22 cellular contexts compared by ENCODE assay signal in the genomic region with DNA sequence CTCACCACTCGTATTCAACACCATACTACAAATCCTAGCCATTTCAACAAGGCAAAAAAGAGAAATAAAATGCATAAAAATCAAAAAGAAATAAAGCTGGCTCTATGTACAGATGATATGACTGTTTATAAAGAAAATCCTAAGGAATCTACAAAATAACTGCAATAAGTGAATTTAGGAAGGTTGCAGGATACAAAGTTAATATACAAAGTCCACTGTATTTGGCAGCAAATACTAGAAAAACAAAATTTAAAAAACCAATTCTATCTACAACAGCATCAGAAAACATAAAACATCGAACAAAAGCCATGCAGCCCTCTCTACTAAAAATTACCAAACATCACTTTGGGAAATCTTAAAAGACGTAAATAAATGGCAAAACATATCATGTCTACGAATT. TPM values are rescaled to one million over a fixed set of nuclear protein-coding genes. Genes with fewer than 3 reads are reported as not detected.
DNase-seq lines count a peak whose midpoint lies in the region; ATAC-seq and TF ChIP-seq lines count a peak whose summit lies in the region.
"Had no signal": no experiment of that assay in that cellular context is flagged by ENCODE, and none has a peak within 500 bp of the region (broad histone marks: within the 10 kb centered on the region; RNA-seq: fewer than 3 reads in every experiment).

No MANE protein-coding gene starts in this region.

- H3K9me3 ChIP-seq in CD4-positive, CD25-positive, alpha-beta regulatory T cell (ENCODE audit: control insufficient read depth in 2 of 2, low read length in 2 of 2) = no peaks in the 10 kb centered on the region
- H3K9me3 ChIP-seq in OCI-LY1 (ENCODE audit: low read length) = peaks cover 3% of the 10 kb centered on the region; the same call in 1 of the 2 replicates
- H3K9me3 ChIP-seq: A549, SJSA1 had no signal

- H3K4me1 ChIP-seq in CD4-positive, CD25-positive, alpha-beta regulatory T cell (ENCODE audit: control insufficient read depth, insufficient read depth, low read length, poor library complexity, severe bottlenecking) = peaks cover 82% of the 10 kb centered on the region
- peaks cover 31% of the 10 kb centered on the region for H3K4me1 ChIP-seq in OCI-LY1 (ENCODE audit: insufficient read depth, low read length, severe bottlenecking)

- no peaks in the 10 kb centered on the region for H3K9me2 ChIP-seq in OCI-LY1 (ENCODE audit: low read depth, low read length)

- no peaks in the 10 kb centered on the region for H3K27me3 Mint-ChIP-seq in CD4-positive, CD25-positive, alpha-beta regulatory T cell
- H3K27me3 Mint-ChIP-seq in natural killer cell treated with Interleukin-12 subunit alpha and Interleukin-12 subunit beta and Interleukin-15 and Interleukin-18, amount 100 ng/mL, for 72 hours = no peaks in the 10 kb centered on the region
- H3K27me3 Mint-ChIP-seq in activated CD4-positive, alpha-beta memory T cell treated with anti-CD3 and anti-CD28 coated beads for 36 hours = no peaks in the 10 kb centered on the region
- H3K27me3 Mint-ChIP-seq: B cell had no signal

- no peak for DNase-seq in CD4-positive, CD25-positive, alpha-beta regulatory T cell
- DNase-seq in left lobe of liver (ENCODE audit: low spot score) (no peak), iPS-NIHi7 (ENCODE audit: extremely low spot score) (no peak), GM13977 (ENCODE audit: low spot score) (no peak)
- DNase-seq in natural killer cell treated with Interleukin-12 subunit alpha and Interleukin-12 subunit beta and Interleukin-15 and Interleukin-18, amount 100 ng/mL, for 72 hours (ENCODE audit: low spot score) = no peak
- no peak for DNase-seq in activated CD4-positive, alpha-beta memory T cell treated with anti-CD3 and anti-CD28 coated beads for 36 hours
- DNase-seq: DMS79, H9, Karpas-422, NCI-H1694, NCI-H2081, NCI-H2171, NCI-H345, NCI-H526, OCI-M1 had no signal

- H3K4me1 Mint-ChIP-seq in CD4-positive, CD25-positive, alpha-beta regulatory T cell = peaks cover 80 to 94% (median 92%) of the 10 kb centered on the region in 4 donors
- H3K4me1 Mint-ChIP-seq in natural killer cell treated with Interleukin-12 subunit alpha and Interleukin-12 subunit beta and Interleukin-15 and Interleukin-18, amount 100 ng/mL, for 72 hours (ENCODE audit: low read depth in 2 of 2) = peaks cover 63 to 82% of the 10 kb centered on the region in 2 donors
- H3K4me1 Mint-ChIP-seq in activated CD4-positive, alpha-beta memory T cell treated with anti-CD3 and anti-CD28 coated beads for 36 hours (ENCODE audit: low read depth) = peaks cover 88% of the 10 kb centered on the region

- in situ Hi-C loops in GM13977 (cut with MboI; ENCODE audit: low pct_unique_long_range_greater_than_20kb, low sequenced_read_pairs, unreplicated experiment) = no loop called here

- ATAC-seq in CD4-positive, CD25-positive, alpha-beta regulatory T cell (ENCODE audit: low read depth in 2 of 2) = no peak
- peak; percentile 62 for ATAC-seq in left lobe of liver
- no peak for ATAC-seq in natural killer cell treated with Interleukin-12 subunit alpha and Interleukin-12 subunit beta and Interleukin-15 and Interleukin-18, amount 100 ng/mL, for 72 hours
- ATAC-seq: A549, GM12878 had no signal

- peak overlapping the region; percentile 62 for H3K4me3 ChIP-seq in CD4-positive, CD25-positive, alpha-beta regulatory T cell (ENCODE audit: low read depth, low read length)
- no peak overlapping the region for H3K4me3 ChIP-seq in OCI-LY1 (ENCODE audit: low read depth, low read length, poor library complexity, severe bottlenecking)
- H3K4me3 ChIP-seq: A549, SJSA1 had no signal

- CTCF ChIA-PET in activated CD4-positive, alpha-beta memory T cell treated with anti-CD3 and anti-CD28 coated beads for 36 hours (lab: Charles Lee) = interaction anchor here (1.3 kb wide), 1 partner anchor 39 kb away, joined by 4 read pairs; no protein-coding TSS in a partner anchor

- H3K27me3 ChIP-seq in CD4-positive, CD25-positive, alpha-beta regulatory T cell (ENCODE audit: control insufficient read depth, insufficient read depth, low read length) = no peaks in the 10 kb centered on the region
- no peaks in the 10 kb centered on the region for H3K27me3 ChIP-seq in OCI-LY1 (ENCODE audit: insufficient read depth, low read length)
- H3K27me3 ChIP-seq: SJSA1 had no signal

- peak overlapping the region; percentile 45 to 68 (median 53) for H3K27ac Mint-ChIP-seq in CD4-positive, CD25-positive, alpha-beta regulatory T cell
- H3K27ac Mint-ChIP-seq in natural killer cell treated with Interleukin-12 subunit alpha and Interleukin-12 subunit beta and Interleukin-15 and Interleukin-18, amount 100 ng/mL, for 72 hours = peak overlapping the region; percentile 1 to 40
- no peak overlapping the region for H3K27ac Mint-ChIP-seq in activated CD4-positive, alpha-beta memory T cell treated with anti-CD3 and anti-CD28 coated beads for 36 hours
- H3K27ac Mint-ChIP-seq: B cell had no signal

- H3K9me3 Mint-ChIP-seq in CD4-positive, CD25-positive, alpha-beta regulatory T cell = peaks cover 0 to 4% (median 0%) of the 10 kb centered on the region in 7 donors
- H3K9me3 Mint-ChIP-seq in natural killer cell treated with Interleukin-12 subunit alpha and Interleukin-12 subunit beta and Interleukin-15 and Interleukin-18, amount 100 ng/mL, for 72 hours = no peaks in the 10 kb centered on the region
- H3K9me3 Mint-ChIP-seq in activated CD4-positive, alpha-beta memory T cell treated with anti-CD3 and anti-CD28 coated beads for 36 hours = no peaks in the 10 kb centered on the region
- H3K9me3 Mint-ChIP-seq: CD14-positive monocyte, H9 had no signal

- intact Hi-C loops in activated CD4-positive, alpha-beta memory T cell treated with anti-CD3 and anti-CD28 coated beads for 36 hours (cut with micrococcal nuclease) = loop anchor here (2.0 kb wide), 1 partner anchor 23 kb away; no protein-coding TSS in a partner anchor

- peak overlapping the region; percentile 7; the same call in 1 of the 2 replicates for H3K4me2 ChIP-seq in OCI-LY1 (ENCODE audit: low read length)

- H3K79me2 ChIP-seq in OCI-LY1 (ENCODE audit: insufficient read depth, low read length) = peaks cover 98% of the 10 kb centered on the region

- H3F3A ChIP-seq in OCI-LY1 (ENCODE audit: insufficient read depth, low read length) = no peaks in the 10 kb centered on the region

- H3K27ac ChIP-seq in CD4-positive, CD25-positive, alpha-beta regulatory T cell (ENCODE audit: insufficient read depth, low read length, poor library complexity, severe bottlenecking) = no peak overlapping the region
- no peak overlapping the region for H3K27ac ChIP-seq in OCI-LY1 (ENCODE audit: low read depth, low read length, poor library complexity, severe bottlenecking)
- H3K27ac ChIP-seq: A549, HL-60, SJSA1 had no signal

- H4K20me1 ChIP-seq in OCI-LY1 (ENCODE audit: insufficient read depth, low read length) = no peaks in the 10 kb centered on the region

- H3K36me3 ChIP-seq in CD4-positive, CD25-positive, alpha-beta regulatory T cell (ENCODE audit: control insufficient read depth, insufficient read depth, low read length) = no peaks in the 10 kb centered on the region
- no peaks in the 10 kb centered on the region for H3K36me3 ChIP-seq in OCI-LY1 (ENCODE audit: insufficient read depth, low read length)
- H3K36me3 ChIP-seq: SJSA1 had no signal

- no peak overlapping the region for H3K9ac ChIP-seq in OCI-LY1 (ENCODE audit: low read length)

- no peaks in the 10 kb centered on the region for H3K36me3 Mint-ChIP-seq in CD4-positive, CD25-positive, alpha-beta regulatory T cell
- no peaks in the 10 kb centered on the region for H3K36me3 Mint-ChIP-seq in natural killer cell treated with Interleukin-12 subunit alpha and Interleukin-12 subunit beta and Interleukin-15 and Interleukin-18, amount 100 ng/mL, for 72 hours
- peaks cover 3% of the 10 kb centered on the region for H3K36me3 Mint-ChIP-seq in activated CD4-positive, alpha-beta memory T cell treated with anti-CD3 and anti-CD28 coated beads for 36 hours

- TF ChIP-seq CTCF in OCI-LY1 (IDR thresholded peaks at IDR 0.05; ENCODE audit: low read length) (no peak), GM13977 (IDR thresholded peaks at IDR 0.05; ENCODE audit: extremely low read depth, insufficient read depth, missing control alignments) (no peak)

- no peak overlapping the region for H2AFZ ChIP-seq in OCI-LY1 (ENCODE audit: low read length)

- POLR2A ChIA-PET in activated CD4-positive, alpha-beta memory T cell treated with anti-CD3 and anti-CD28 coated beads for 36 hours (lab: Charles Lee) = interaction anchor here (0.6 kb wide), 1 partner anchor 123 kb away, joined by 4 read pairs; no protein-coding TSS in a partner anchor

- peak overlapping the region in 3 of 4 donors; percentile 31 to 76 (median 38) for H3K4me3 Mint-ChIP-seq in CD4-positive, CD25-positive, alpha-beta regulatory T cell
- H3K4me3 Mint-ChIP-seq in natural killer cell treated with Interleukin-12 subunit alpha and Interleukin-12 subunit beta and Interleukin-15 and Interleukin-18, amount 100 ng/mL, for 72 hours = no peak overlapping the region
- no peak overlapping the region for H3K4me3 Mint-ChIP-seq in activated CD4-positive, alpha-beta memory T cell treated with anti-CD3 and anti-CD28 coated beads for 36 hours
- H3K4me3 Mint-ChIP-seq: B cell, CD14-positive monocyte, H9 had no signal

RNA-seq across cellular contexts. Expression of a gene that starts 47.6 kb away (rescaled TPM):
- total RNA-seq in CD4-positive, CD25-positive, alpha-beta regulatory T cell = 85.5 TPM
- 10 to 100 TPM in 2 of 4 donors, 1 to 10 TPM in 2; 5.6 to 11.1 (median 8.8) TPM for polyA plus RNA-seq in CD4-positive, CD25-positive, alpha-beta regulatory T cell
- 15.5 TPM for total RNA-seq in left lobe of liver
- total RNA-seq in natural killer cell treated with Interleukin-12 subunit alpha and Interleukin-12 subunit beta and Interleukin-15 and Interleukin-18, amount 100 ng/mL, for 72 hours = 10 to 100 TPM; 49.2 to 61.1 TPM
- total RNA-seq in activated CD4-positive, alpha-beta memory T cell treated with anti-CD3 and anti-CD28 coated beads for 36 hours = 10 to 100 TPM; 63.7 to 66.2 TPM

RNA-seq across cellular contexts. Expression of a gene that starts 48.9 kb away (rescaled TPM):
- total RNA-seq in CD4-positive, CD25-positive, alpha-beta regulatory T cell = 50.2 TPM
- 100 to 1,000 TPM; 127 to 145 (median 130) TPM for polyA plus RNA-seq in CD4-positive, CD25-positive, alpha-beta regulatory T cell
- 18.0 TPM for total RNA-seq in left lobe of liver
- 100 to 1,000 TPM in 1 of 2 donors, 10 to 100 TPM in 1; 62.6 to 102 TPM for total RNA-seq in natural killer cell treated with Interleukin-12 subunit alpha and Interleukin-12 subunit beta and Interleukin-15 and Interleukin-18, amount 100 ng/mL, for 72 hours
- total RNA-seq in activated CD4-positive, alpha-beta memory T cell treated with anti-CD3 and anti-CD28 coated beads for 36 hours = 10 to 100 TPM; 88.0 to 94.9 TPM

Comparison
In these comparisons a context has a peak if more than half of its experiments do, and no peak if none do; other contexts are left out.
1. H3K4me3 Mint-ChIP-seq: peak in CD4-positive, CD25-positive, alpha-beta regulatory T cell (3 of 4); none in natural killer cell treated with Interleukin-12 subunit alpha and Interleukin-12 subunit beta and Interleukin-15 and Interleukin-18, amount 100 ng/mL, for 72 hours (single experiment) and activated CD4-positive, alpha-beta memory T cell treated with anti-CD3 and anti-CD28 coated beads for 36 hours (single experiment).